Comparison of ENCODE assay signal across 1 cellular context in genomic region chr19:18229474-18229873, GRCh38.
TF ChIP-seq lines count a peak whose summit lies in the region.

No MANE protein-coding gene starts in this region.

TF ChIP-seq in H1, 55 proteins besides CTCF, POLR2A, EP300 and RAD21:
- TF ChIP-seq HDAC2 (IDR thresholded peaks at IDR 0.05; ENCODE audit: borderline replicate concordance in 1 of 2, low read depth in 2 of 2, low read length in 2 of 2) (peak in 1 of 2 experiments; percentile 98; a peak in 1 of 4 replicates), SP2 (IDR thresholded peaks at IDR 0.05; ENCODE audit: low read length) (no peak), KDM1A (IDR thresholded peaks at IDR 0.05; ENCODE audit: borderline replicate concordance, low read length) (peak; percentile 99), CEBPB (IDR thresholded peaks at IDR 0.05; ENCODE audit: low read depth, low read length) (no peak), ASH2L (IDR thresholded peaks at IDR 0.05; ENCODE audit: low read length) (no peak), TEAD4 (IDR thresholded peaks at IDR 0.05; ENCODE audit: low read depth, low read length) (no peak), KDM5A (IDR thresholded peaks at IDR 0.05; ENCODE audit: low read length) (no peak)
- TF ChIP-seq, protein P1, sequence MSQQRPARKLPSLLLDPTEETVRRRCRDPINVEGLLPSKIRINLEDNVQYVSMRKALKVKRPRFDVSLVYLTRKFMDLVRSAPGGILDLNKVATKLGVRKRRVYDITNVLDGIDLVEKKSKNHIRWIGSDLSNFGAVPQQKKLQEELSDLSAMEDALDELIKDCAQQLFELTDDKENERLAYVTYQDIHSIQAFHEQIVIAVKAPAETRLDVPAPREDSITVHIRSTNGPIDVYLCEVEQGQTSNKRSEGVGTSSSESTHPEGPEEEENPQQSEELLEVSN (IDR thresholded peaks at IDR 0.05): no peak
- TF ChIP-seq, protein P2, sequence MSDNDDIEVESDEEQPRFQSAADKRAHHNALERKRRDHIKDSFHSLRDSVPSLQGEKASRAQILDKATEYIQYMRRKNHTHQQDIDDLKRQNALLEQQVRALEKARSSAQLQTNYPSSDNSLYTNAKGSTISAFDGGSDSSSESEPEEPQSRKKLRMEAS (IDR thresholded peaks at IDR 0.05): no peak; the same call in 1 of the 2 replicates
